8 cellular contexts compared by ENCODE assay signal in the genomic region with DNA sequence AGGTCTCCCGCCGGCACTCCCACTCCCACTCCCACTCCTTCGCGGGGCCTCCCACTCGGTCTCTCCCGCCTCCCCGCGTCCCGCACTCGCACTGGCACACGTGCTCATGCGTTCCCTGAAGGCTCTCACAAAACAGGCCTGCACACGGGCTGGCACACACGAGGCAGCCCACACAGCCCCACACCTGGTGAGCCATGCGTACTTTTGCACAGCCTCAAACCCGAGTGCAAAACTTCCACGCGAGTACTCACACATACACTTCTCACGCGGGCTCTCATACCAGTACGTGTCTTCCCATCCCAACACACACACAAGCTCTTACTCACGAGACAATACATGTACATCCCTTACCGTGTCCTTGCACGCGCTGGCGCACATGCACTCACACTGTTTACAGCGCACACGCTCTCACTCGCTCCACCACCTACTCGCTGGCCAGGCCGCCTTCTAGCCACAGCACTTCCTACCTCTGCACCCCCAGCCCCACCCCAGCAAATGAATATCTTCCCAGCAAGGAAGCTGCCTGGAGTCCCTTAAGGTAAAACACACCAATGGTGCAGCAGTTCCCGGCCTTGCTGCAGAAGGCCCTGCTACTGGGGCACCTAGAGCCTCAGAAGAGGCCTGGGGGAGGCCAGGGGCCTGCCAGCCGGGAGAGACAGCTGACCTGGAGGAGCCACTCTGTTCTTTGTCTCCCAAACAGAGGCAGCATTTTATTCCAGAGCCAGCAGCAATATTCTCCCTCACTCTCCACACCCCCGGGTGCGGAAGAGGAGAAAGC. TPM values are rescaled to one million over a fixed set of nuclear protein-coding genes. Genes with fewer than 3 reads are reported as not detected.
DNase-seq lines count a peak whose midpoint lies in the region; ATAC-seq, FAIRE-seq and TF ChIP-seq lines count a peak whose summit lies in the region.

No MANE protein-coding gene starts in this region.

- POLR2A ChIA-PET in HEK293 (lab: Yijun Ruan, JAX) = interaction anchor here (0.5 kb wide), 1 partner anchor 86 kb away, joined by 6 read pairs; no protein-coding TSS in a partner anchor

- intact Hi-C loops in ascending aorta (cut with DNase I) = loop anchor here (1.0 to 10.0 kb wide), 6 partner anchors 13 to 618 kb away; a partner anchor contains a TSS
- intact Hi-C loops in gastrocnemius medialis (cut with DNase I; ENCODE audit: low total_unique reads) = loop anchor here (2.0 kb wide), 1 partner anchor 60 kb away; no protein-coding TSS in a partner anchor

- H3K27me3 ChIP-seq in ACC112 (ENCODE audit: insufficient read depth, low read length) (no peaks in the 10 kb centered on the region), ascending aorta (no peaks in the 10 kb centered on the region), iPS-15b (ENCODE audit: control insufficient read depth, insufficient read depth, low read length) (peaks cover 22% of the 10 kb centered on the region), gastrocnemius medialis (no peaks in the 10 kb centered on the region)

- H3K27ac ChIP-seq in ACC112 (ENCODE audit: low read depth, low read length) = no peak overlapping the region
- peak overlapping the region; percentile 50; the same call in 1 of the 2 replicates for H3K27ac ChIP-seq in HEK293 (ENCODE audit: extremely low read depth, low read depth, low read length)
- H3K27ac ChIP-seq in ascending aorta = peak overlapping the region; percentile 69 to 85
- peak overlapping the region; percentile 51 to 77 (median 54) for H3K27ac ChIP-seq in gastrocnemius medialis

- ATAC-seq in gastrocnemius medialis (no peak), HG03280 (IDR thresholded peaks at IDR 0.05; ENCODE audit: unreplicated experiment) (no peak), HG03565 (IDR thresholded peaks at IDR 0.05; ENCODE audit: unreplicated experiment) (no peak)

- no peak for FAIRE-seq in urothelium cell line (lab: Jason Lieb, UNC)

- H3K9ac ChIP-seq in iPS-15b (ENCODE audit: low read depth, low read length) = no peak overlapping the region

- no peak for TF ChIP-seq CTCF in HEK293 (tag by site-specific recombination; IDR thresholded peaks at IDR 0.05)
- no peak for TF ChIP-seq CTCF in ascending aorta (IDR thresholded peaks at IDR 0.05)
- no peak for TF ChIP-seq CTCF in gastrocnemius medialis (IDR thresholded peaks at IDR 0.05 in 4 of 5, conservative IDR thresholded peaks at IDR 0.05 in 1 of 5)

- TF ChIP-seq POLR2A in gastrocnemius medialis (IDR thresholded peaks at IDR 0.05) = peak in 1 of 2 donors; percentile 5

- no peaks in the 10 kb centered on the region for H3K9me3 ChIP-seq in HEK293 (ENCODE audit: control insufficient read depth, insufficient read depth, low read depth, low read length)
- no peaks in the 10 kb centered on the region for H3K9me3 ChIP-seq in ascending aorta
- no peaks in the 10 kb centered on the region for H3K9me3 ChIP-seq in iPS-15b (ENCODE audit: control insufficient read depth, insufficient read depth, low read length)
- no peaks in the 10 kb centered on the region for H3K9me3 ChIP-seq in gastrocnemius medialis

- H3K36me3 ChIP-seq in ACC112 (ENCODE audit: insufficient read depth, low read length) = 0 out of 2 replicates have a peak, but pooled peaks cover under 1% of the 10 kb centered on the region
- no peaks in the 10 kb centered on the region for H3K36me3 ChIP-seq in HEK293 (ENCODE audit: control insufficient read depth in 2 of 2, insufficient read depth in 1 of 2, low read length in 2 of 2)
- peaks cover 0 to 2% of the 10 kb centered on the region in 2 donors for H3K36me3 ChIP-seq in ascending aorta
- H3K36me3 ChIP-seq in iPS-15b (ENCODE audit: control insufficient read depth, insufficient read depth, low read length) = no peaks in the 10 kb centered on the region
- H3K36me3 ChIP-seq in gastrocnemius medialis = no peaks in the 10 kb centered on the region

- CTCF ChIA-PET in HEK293 (lab: Yijun Ruan, JAX) = interaction anchor here (1.2 to 2.7 kb wide), 2 partner anchors 60 kb away, joined by 4 to 13 read pairs; no protein-coding TSS in a partner anchor

- H2AFZ ChIP-seq in ACC112 (ENCODE audit: low read length, unreplicated experiment) = peak overlapping the region; percentile 9

- peaks cover 42% of the 10 kb centered on the region for H3K4me1 ChIP-seq in ACC112 (ENCODE audit: control insufficient read depth, insufficient read depth, low read length, unreplicated experiment)
- peaks cover 9% of the 10 kb centered on the region for H3K4me1 ChIP-seq in HEK293 (ENCODE audit: control insufficient read depth, insufficient read depth, low read length)
- peaks cover 3 to 28% of the 10 kb centered on the region in 2 donors for H3K4me1 ChIP-seq in ascending aorta
- peaks cover 15% of the 10 kb centered on the region for H3K4me1 ChIP-seq in iPS-15b (ENCODE audit: control insufficient read depth, insufficient read depth, low read length)
- peaks cover 49 to 56% of the 10 kb centered on the region in 2 donors for H3K4me1 ChIP-seq in gastrocnemius medialis

- in situ Hi-C loops in gastrocnemius medialis (cut with MboI; ENCODE audit: low sequenced_read_pairs in 4 of 4) = no loop called here

- H3K79me2 ChIP-seq in ACC112 (ENCODE audit: control insufficient read depth, insufficient read depth, low read length, unreplicated experiment) = peaks cover 32% of the 10 kb centered on the region

- DNase-seq in ascending aorta (ENCODE audit: low spot score in 2 of 2) (no peak), gastrocnemius medialis (no peak), urothelium cell line (ENCODE audit: low spot score) (no peak)

- H3K4me3 ChIP-seq in ACC112 (ENCODE audit: low read depth, low read length) (peak overlapping the region; percentile 93), HEK293 (ENCODE audit: low read depth, low read length) (peak overlapping the region; percentile 49), ascending aorta (peak overlapping the region; percentile 68 to 84), iPS-15b (ENCODE audit: low read depth, low read length) (peak overlapping the region; percentile 33), gastrocnemius medialis (peak overlapping the region; percentile 27 to 56 (median 50))

TF ChIP-seq in HEK293, 187 proteins besides CTCF, POLR2A, EP300 and RAD21 (continues in another document):
- TF ChIP-seq ZNF558 (tag by site-specific recombination; IDR thresholded peaks at IDR 0.05) = no peak
- TF ChIP-seq, protein P1, sequence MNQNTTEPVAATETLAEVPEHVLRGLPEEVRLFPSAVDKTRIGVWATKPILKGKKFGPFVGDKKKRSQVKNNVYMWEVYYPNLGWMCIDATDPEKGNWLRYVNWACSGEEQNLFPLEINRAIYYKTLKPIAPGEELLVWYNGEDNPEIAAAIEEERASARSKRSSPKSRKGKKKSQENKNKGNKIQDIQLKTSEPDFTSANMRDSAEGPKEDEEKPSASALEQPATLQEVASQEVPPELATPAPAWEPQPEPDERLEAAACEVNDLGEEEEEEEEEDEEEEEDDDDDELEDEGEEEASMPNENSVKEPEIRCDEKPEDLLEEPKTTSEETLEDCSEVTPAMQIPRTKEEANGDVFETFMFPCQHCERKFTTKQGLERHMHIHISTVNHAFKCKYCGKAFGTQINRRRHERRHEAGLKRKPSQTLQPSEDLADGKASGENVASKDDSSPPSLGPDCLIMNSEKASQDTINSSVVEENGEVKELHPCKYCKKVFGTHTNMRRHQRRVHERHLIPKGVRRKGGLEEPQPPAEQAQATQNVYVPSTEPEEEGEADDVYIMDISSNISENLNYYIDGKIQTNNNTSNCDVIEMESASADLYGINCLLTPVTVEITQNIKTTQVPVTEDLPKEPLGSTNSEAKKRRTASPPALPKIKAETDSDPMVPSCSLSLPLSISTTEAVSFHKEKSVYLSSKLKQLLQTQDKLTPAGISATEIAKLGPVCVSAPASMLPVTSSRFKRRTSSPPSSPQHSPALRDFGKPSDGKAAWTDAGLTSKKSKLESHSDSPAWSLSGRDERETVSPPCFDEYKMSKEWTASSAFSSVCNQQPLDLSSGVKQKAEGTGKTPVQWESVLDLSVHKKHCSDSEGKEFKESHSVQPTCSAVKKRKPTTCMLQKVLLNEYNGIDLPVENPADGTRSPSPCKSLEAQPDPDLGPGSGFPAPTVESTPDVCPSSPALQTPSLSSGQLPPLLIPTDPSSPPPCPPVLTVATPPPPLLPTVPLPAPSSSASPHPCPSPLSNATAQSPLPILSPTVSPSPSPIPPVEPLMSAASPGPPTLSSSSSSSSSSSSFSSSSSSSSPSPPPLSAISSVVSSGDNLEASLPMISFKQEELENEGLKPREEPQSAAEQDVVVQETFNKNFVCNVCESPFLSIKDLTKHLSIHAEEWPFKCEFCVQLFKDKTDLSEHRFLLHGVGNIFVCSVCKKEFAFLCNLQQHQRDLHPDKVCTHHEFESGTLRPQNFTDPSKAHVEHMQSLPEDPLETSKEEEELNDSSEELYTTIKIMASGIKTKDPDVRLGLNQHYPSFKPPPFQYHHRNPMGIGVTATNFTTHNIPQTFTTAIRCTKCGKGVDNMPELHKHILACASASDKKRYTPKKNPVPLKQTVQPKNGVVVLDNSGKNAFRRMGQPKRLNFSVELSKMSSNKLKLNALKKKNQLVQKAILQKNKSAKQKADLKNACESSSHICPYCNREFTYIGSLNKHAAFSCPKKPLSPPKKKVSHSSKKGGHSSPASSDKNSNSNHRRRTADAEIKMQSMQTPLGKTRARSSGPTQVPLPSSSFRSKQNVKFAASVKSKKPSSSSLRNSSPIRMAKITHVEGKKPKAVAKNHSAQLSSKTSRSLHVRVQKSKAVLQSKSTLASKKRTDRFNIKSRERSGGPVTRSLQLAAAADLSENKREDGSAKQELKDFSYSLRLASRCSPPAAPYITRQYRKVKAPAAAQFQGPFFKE (tag by site-specific recombination; IDR thresholded peaks at IDR 0.05; ENCODE audit: borderline replicate concordance) = peak; percentile 97; the same call in 1 of the 2 replicates
- TF ChIP-seq ZNF777 (tag by site-specific recombination; IDR thresholded peaks at IDR 0.05; ENCODE audit: borderline replicate concordance) = peak; percentile 50; the same call in 1 of the 2 replicates
- no peak for TF ChIP-seq ZFP37 (tag by site-specific recombination; IDR thresholded peaks at IDR 0.05)

RNA-seq across cellular contexts. Expression of a gene that starts 0.5 kb away (rescaled TPM):
- total RNA-seq in ascending aorta (54.9 TPM), gastrocnemius medialis (10 to 100 TPM in 1 of 4 donors, 1 to 10 TPM in 3; 2.1 to 12.0 (median 3.2) TPM)

Comparison
In these comparisons a context has a peak if more than half of its experiments do, and no peak if none do; other contexts are left out.
1. H3K4me3 ChIP-seq: peak in every context shown above with its lines; median percentile 93 in ACC112; 76 in ascending aorta; 50 in gastrocnemius medialis; 49 in HEK293; 33 in iPS-15b.